Comparison of ENCODE assay signal across 20 cellular contexts in the genomic region with DNA sequence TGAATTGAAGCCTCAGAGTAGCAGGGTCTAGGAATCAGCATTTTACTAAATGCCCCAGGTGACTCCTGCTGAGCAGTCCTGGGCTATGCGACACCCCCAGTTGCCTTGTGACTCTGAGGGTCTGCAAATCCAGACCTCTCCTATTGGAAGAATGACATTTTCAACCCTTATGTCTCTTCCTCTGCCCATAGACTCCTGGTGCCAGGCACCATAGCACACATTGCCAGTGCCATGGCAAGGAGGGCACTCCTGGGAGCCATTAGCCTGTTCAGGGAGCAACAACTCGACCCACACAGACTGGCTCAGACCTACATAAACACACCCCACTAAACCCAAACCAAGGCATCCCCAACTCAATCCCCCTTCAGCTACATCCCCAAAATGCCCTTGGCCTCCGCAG. TPM values are rescaled to one million over a fixed set of nuclear protein-coding genes. Genes with fewer than 3 reads are reported as not detected.
DNase-seq lines count a peak whose midpoint lies in the region; ATAC-seq, FAIRE-seq and TF ChIP-seq lines count a peak whose summit lies in the region.
"Had no signal": no experiment of that assay in that cellular context is flagged by ENCODE, and none has a peak within 500 bp of the region (broad histone marks: within the 10 kb centered on the region; RNA-seq: fewer than 3 reads in every experiment).

No MANE protein-coding gene starts in this region.

- peak overlapping the region; percentile 44 for H3K23ac ChIP-seq in neuronal stem cell (ENCODE audit: low read depth, low read length, poor library complexity)

- H2BK120ac ChIP-seq in neuronal stem cell (ENCODE audit: low read depth, low read length): peak overlapping the region; percentile 16

- H3K27me3 Mint-ChIP-seq in CD4-positive, alpha-beta memory T cell: peaks cover 0 to 2% of the 10 kb centered on the region in 2 donors

- H2AK5ac ChIP-seq in neuronal stem cell (ENCODE audit: low read depth, low read length): peak overlapping the region; percentile 45

- TF ChIP-seq CTCF in kidney (IDR thresholded peaks at IDR 0.05; ENCODE audit: borderline replicate concordance, extremely low read depth, insufficient read depth): no peak

- no peak overlapping the region for H2AFZ ChIP-seq in neuronal stem cell (ENCODE audit: low read length)
- H2AFZ ChIP-seq: GM23338 had no signal

- peaks cover 0 to 7% of the 10 kb centered on the region in 2 donors for H3K4me1 ChIP-seq in kidney (ENCODE audit: control insufficient read depth in 1 of 2, insufficient read depth in 1 of 2, low read depth in 1 of 2, low read length in 2 of 2)
- peaks cover 3% of the 10 kb centered on the region in 2 donors for H3K4me1 ChIP-seq in neuronal stem cell (ENCODE audit: control insufficient read depth in 2 of 2, insufficient read depth in 1 of 2, low read depth in 1 of 2, low read length in 2 of 2)
- peaks cover 14% of the 10 kb centered on the region for H3K4me1 ChIP-seq in CD4-positive, alpha-beta memory T cell (ENCODE audit: insufficient read depth, low read length)
- H3K4me1 ChIP-seq: Caco-2 had no signal

- H3K14ac ChIP-seq in neuronal stem cell (ENCODE audit: low read length): no peak overlapping the region

- H2BK12ac ChIP-seq in neuronal stem cell (ENCODE audit: low read length): no peak overlapping the region

- H2BK15ac ChIP-seq in neuronal stem cell (ENCODE audit: low read length): no peak overlapping the region

- H3K9ac ChIP-seq in kidney (ENCODE audit: low read length in 2 of 2) (no peak overlapping the region), neuronal stem cell (ENCODE audit: low read depth, low read length, poor library complexity) (no peak overlapping the region)

- ATAC-seq in sciatic nerve (no peak), GM21529 (IDR thresholded peaks at IDR 0.05; ENCODE audit: unreplicated experiment) (no peak), HG02973 (IDR thresholded peaks at IDR 0.05; ENCODE audit: unreplicated experiment) (no peak)
- ATAC-seq: CD8-positive, alpha-beta T cell; GM23338 had no signal

- peaks cover 0 to 31% (median 5%) of the 10 kb centered on the region in 3 experiments for H3K27me3 ChIP-seq in neuronal stem cell (ENCODE audit: control insufficient read depth in 3 of 3, insufficient read depth in 3 of 3, low read depth in 1 of 3, low read length in 3 of 3)
- no peaks in the 10 kb centered on the region for H3K27me3 ChIP-seq in CD4-positive, alpha-beta memory T cell (ENCODE audit: insufficient read depth, low read length)

- H3K9me3 Mint-ChIP-seq in CD4-positive, alpha-beta memory T cell: peaks cover 0 to 5% (median 2%) of the 10 kb centered on the region in 8 donors

- H3K4me3 Mint-ChIP-seq in CD4-positive, alpha-beta memory T cell: no peak overlapping the region
- H3K4me3 Mint-ChIP-seq: CD8-positive, alpha-beta T cell; GM23338; H9; HFFc6 had no signal

- intact Hi-C loops in kidney (cut with DNase I) (no loop called here), sciatic nerve (cut with DNase I) (no loop called here)
- intact Hi-C loops in CD4-positive, alpha-beta memory T cell (cut with micrococcal nuclease): no loop called here

- no peaks in the 10 kb centered on the region for H3K36me3 ChIP-seq in kidney (ENCODE audit: control insufficient read depth in 1 of 2, insufficient read depth in 2 of 2, low read length in 2 of 2)
- H3K36me3 ChIP-seq in neuronal stem cell (replicated peaks in 1 of 2; ENCODE audit: control insufficient read depth in 2 of 2, insufficient read depth in 2 of 2, low read length in 2 of 2): no peaks in the 10 kb centered on the region
- no peaks in the 10 kb centered on the region for H3K36me3 ChIP-seq in CD4-positive, alpha-beta memory T cell (ENCODE audit: insufficient read depth, low read length)

- H3K27ac Mint-ChIP-seq in CD4-positive, alpha-beta memory T cell: no peak overlapping the region
- H3K27ac Mint-ChIP-seq: CD8-positive, alpha-beta T cell; GM23338; H9; HFFc6 had no signal

- no peak overlapping the region for H2BK5ac ChIP-seq in neuronal stem cell (ENCODE audit: low read length)

- DNase-seq in islet precursor cell (peak; percentile 25), kidney (peak; percentile 15), neuronal stem cell (ENCODE audit: low spot score) (no peak), sciatic nerve (ENCODE audit: low spot score) (peak; percentile 2), NCI-H1436 (lab: John Stamatoyannopoulos, UW) (no peak)
- no peak for DNase-seq in CD4-positive, alpha-beta memory T cell
- DNase-seq: C1 segment of cervical spinal cord; Caco-2; CD8-positive, alpha-beta T cell; DMS153; DND-41; H9; HFFc6 had no signal

- no peaks in the 10 kb centered on the region for H3K79me1 ChIP-seq in neuronal stem cell (ENCODE audit: low read depth, low read length)

- no peak overlapping the region for H3K4me2 ChIP-seq in neuronal stem cell (ENCODE audit: insufficient read depth, low read length, poor library complexity, severe bottlenecking)
- H3K4me2 ChIP-seq: GM23338 had no signal

- no peak overlapping the region for H3K27ac ChIP-seq in kidney (ENCODE audit: low read depth in 2 of 2, low read length in 2 of 2)
- no peak overlapping the region for H3K27ac ChIP-seq in neuronal stem cell (replicated peaks; ENCODE audit: low read length)
- H3K27ac ChIP-seq in CD4-positive, alpha-beta memory T cell (ENCODE audit: low read depth, low read length): no peak overlapping the region

- H3K18ac ChIP-seq in neuronal stem cell (ENCODE audit: low read length): peak overlapping the region; percentile 8

- FAIRE-seq in kidney (lab: Jason Lieb, UNC): no peak
- FAIRE-seq: G401.6, GM12892 had no signal

- H3K36me3 Mint-ChIP-seq in CD4-positive, alpha-beta memory T cell: peaks cover 0 to 2% of the 10 kb centered on the region in 2 donors
- H3K36me3 Mint-ChIP-seq: CD8-positive, alpha-beta T cell had no signal

- CTCF ChIA-PET in CD4-positive, alpha-beta memory T cell (lab: Charles Lee; ENCODE audit: partially characterized antibody): interaction anchor here (1.2 to 1.6 kb wide), 2 partner anchors 47 to 69 kb away, joined by 5 to 6 read pairs; no protein-coding TSS in a partner anchor

- H4K8ac ChIP-seq in neuronal stem cell (ENCODE audit: low read depth, low read length): no peak overlapping the region

- H3K4me1 Mint-ChIP-seq in CD4-positive, alpha-beta memory T cell: peaks cover 4 to 13% (median 9%) of the 10 kb centered on the region in 4 donors

- POLR2A ChIA-PET in CD4-positive, alpha-beta memory T cell (lab: Charles Lee; ENCODE audit: partially characterized antibody): no interaction called here

- H3K9me3 ChIP-seq in kidney (ENCODE audit: control insufficient read depth in 1 of 2, low read length in 2 of 2) (peaks cover 0 to 6% of the 10 kb centered on the region in 2 donors), neuronal stem cell (replicated peaks in 1 of 2; ENCODE audit: control insufficient read depth in 2 of 2, insufficient read depth in 1 of 2, low read depth in 1 of 2, low read length in 2 of 2) (peaks cover 3 to 5% of the 10 kb centered on the region in 2 donors)
- H3K9me3 ChIP-seq in CD4-positive, alpha-beta memory T cell (ENCODE audit: control insufficient read depth in 1 of 2, low read length in 2 of 2): no peaks in the 10 kb centered on the region
- H3K9me3 ChIP-seq: Caco-2 had no signal

- no CpG with 5 or more reads among the region's 3 CpGs for WGBS in neuronal stem cell (ENCODE audit: extremely low coverage in 2 of 2, insufficient read length in 2 of 2, insufficient replicate concordance in 1 of 2), 2 donors

- H3K4me3 ChIP-seq in kidney (ENCODE audit: low read length in 2 of 2): no peak overlapping the region
- H3K4me3 ChIP-seq in neuronal stem cell (ENCODE audit: low read length in 2 of 2): no peak overlapping the region
- H3K4me3 ChIP-seq in CD4-positive, alpha-beta memory T cell (ENCODE audit: low read length in 2 of 2): no peak overlapping the region
- H3K4me3 ChIP-seq: GM23338 had no signal

- H4K91ac ChIP-seq in neuronal stem cell (ENCODE audit: low read depth, low read length, poor library complexity): no peak overlapping the region

- H3K4ac ChIP-seq in neuronal stem cell (ENCODE audit: low read length): no peak overlapping the region

RNA-seq across cellular contexts. Expression of gene JAKMIP1, which starts 3.7 kb away (rescaled TPM):
- total RNA-seq in kidney (0.69 TPM), sciatic nerve (0.76 TPM)
- not detected for polyA plus RNA-seq in kidney (ENCODE audit: insufficient read depth, low read depth, low replicate concordance)
- polyA plus RNA-seq in neuronal stem cell (2013, experiment 1 of 2): 2.2 TPM
- polyA plus RNA-seq in neuronal stem cell (2013, experiment 2 of 2): 2.1 TPM
- total RNA-seq in CD4-positive, alpha-beta memory T cell: 1 to 10 TPM; 3.0 to 3.7 TPM
- polyA plus RNA-seq in CD4-positive, alpha-beta memory T cell: 10 to 100 TPM in 1 of 2 donors, 1 to 10 TPM in 1; 2.5 to 11.5 TPM
- total RNA-seq: A673, Caco-2, HFFc6 had no signal
- polyA plus RNA-seq: BJ had no signal

Comparison
In these comparisons a context has a peak if more than half of its experiments do, and no peak if none do; other contexts are left out.
1. DNase-seq: peak in islet precursor cell (single experiment), kidney (single experiment) and sciatic nerve (single experiment); none in neuronal stem cell (single experiment), NCI-H1436 (single experiment) and CD4-positive, alpha-beta memory T cell (0 of 5).